In genomic region chr4:27218013-27218412, GRCh38 we compare ENCODE assay signal across 16 cellular contexts.
"Had no signal": no experiment of that assay in that cellular context is flagged by ENCODE, and none has a peak within 500 bp of the region (broad histone marks: within the 10 kb centered on the region; RNA-seq: fewer than 3 reads in every experiment).

No MANE protein-coding gene starts in this region.

- H3K4me1 Mint-ChIP-seq: nephron progenitor cell, WTC11 had no signal

- ATAC-seq: body of pancreas; effector memory CD8-positive, alpha-beta T cell; left ventricle myocardium superior; WTC11 had no signal

- H3K27me3 Mint-ChIP-seq: effector memory CD8-positive, alpha-beta T cell had no signal

- H3K27ac Mint-ChIP-seq: activated naive CD4-positive, alpha-beta T cell treated with anti-CD3 and anti-CD28 coated beads for 36 hours; effector memory CD8-positive, alpha-beta T cell; nephron progenitor cell; stimulated activated naive CD8-positive, alpha-beta T cell treated with anti-CD3 and anti-CD28 coated beads, Interleukin-15, Interleukin-2, amounts not matched to agents 100 ng/mL and 50 ng/mL, for 24 hours; T-helper 1 cell treated with Interleukin-12 subunit alpha and Interleukin-12 subunit beta and Interleukin-4 antibody, amounts not matched to agents 30 μg/mL and 1 μg/mL, for 36 hours; WTC11 had no signal

- H3K36me3 ChIP-seq: adrenal gland, sigmoid colon had no signal

- H3K9me3 Mint-ChIP-seq: activated naive CD4-positive, alpha-beta T cell treated with anti-CD3 and anti-CD28 coated beads for 36 hours; nephron progenitor cell; T-helper 1 cell treated with Interleukin-12 subunit alpha and Interleukin-12 subunit beta and Interleukin-4 antibody, amounts not matched to agents 30 μg/mL and 1 μg/mL, for 36 hours; WTC11 had no signal

- H3K9me3 ChIP-seq: body of pancreas, sigmoid colon had no signal

- H3K4me3 Mint-ChIP-seq: activated naive CD4-positive, alpha-beta T cell treated with anti-CD3 and anti-CD28 coated beads for 36 hours; effector memory CD8-positive, alpha-beta T cell; nephron progenitor cell; stimulated activated naive CD8-positive, alpha-beta T cell treated with anti-CD3 and anti-CD28 coated beads, Interleukin-15, Interleukin-2, amounts not matched to agents 100 ng/mL and 50 ng/mL, for 24 hours; T-helper 1 cell treated with Interleukin-12 subunit alpha and Interleukin-12 subunit beta and Interleukin-4 antibody, amounts not matched to agents 30 μg/mL and 1 μg/mL, for 36 hours; WTC11 had no signal

- H3K27me3 ChIP-seq: adrenal gland, body of pancreas, sigmoid colon had no signal

- H3K4me3 ChIP-seq: adrenal gland, body of pancreas, sigmoid colon had no signal

- DNase-seq: activated CD4-positive, alpha-beta T cell treated with anti-CD3 and anti-CD28 coated beads for 48 hours; activated naive CD4-positive, alpha-beta T cell treated with anti-CD3 and anti-CD28 coated beads for 36 hours; adrenal gland; body of pancreas; effector memory CD8-positive, alpha-beta T cell; erythroblast; islet precursor cell; left ventricle myocardium superior; nephron progenitor cell; sigmoid colon; stimulated activated CD4-positive, alpha-beta T cell treated with anti-CD3 and anti-CD28 coated beads, Interleukin-4, amount 100 ng/mL, for 1 hour; stimulated activated CD8-positive, alpha-beta memory T cell treated with anti-CD3 and anti-CD28 coated beads, Interleukin-4, amount 100 ng/mL, for 48 hours had no signal

- H3K4me1 ChIP-seq: adrenal gland, body of pancreas, sigmoid colon had no signal

- FAIRE-seq: frontal cortex had no signal

- H3K36me3 Mint-ChIP-seq: WTC11 had no signal

- H3K27ac ChIP-seq: adrenal gland, body of pancreas, sigmoid colon had no signal
